8 cellular contexts compared by ENCODE assay signal in genomic region chr12:6550294-6551062, GRCh38. TPM values are rescaled to one million over a fixed set of nuclear protein-coding genes. Genes with fewer than 3 reads are reported as not detected.
A peak's percentile ranks its signal among the peaks of the same experiment; 100 is the strongest.
DNase-seq lines count a peak whose midpoint lies in the region; ATAC-seq and TF ChIP-seq lines count a peak whose summit lies in the region.
"Had no signal": no experiment of that assay in that cellular context is flagged by ENCODE, and none has a peak within 500 bp of the region (broad histone marks: within the 10 kb centered on the region; RNA-seq: fewer than 3 reads in every experiment).

No MANE protein-coding gene starts in this region.

- H3K4me3 Mint-ChIP-seq in stimulated activated effector memory CD8-positive, alpha-beta T cell treated with anti-CD3 and anti-CD28 coated beads, Interleukin-12 subunit alpha, Interleukin-12 subunit beta, amount 100 ng/mL, for 72 hours = no peak overlapping the region
- H3K4me3 Mint-ChIP-seq: activated T-cell treated with anti-CD3 and anti-CD28 coated beads, Interleukin-2, amount 50 U/mL, for 72 hours had no signal

- DNase-seq in MV-4-11 (lab: John Stamatoyannopoulos, UW) (peak; percentile 90), Right ventricle myocardium inferior (ENCODE audit: missing footprints) (peak; percentile 87), NK-92 (lab: John Stamatoyannopoulos, UW; ENCODE audit: unreplicated experiment) (no peak), GM13976 (ENCODE audit: low spot score) (no peak)
- no peak for DNase-seq in stimulated activated effector memory CD8-positive, alpha-beta T cell treated with anti-CD3 and anti-CD28 coated beads, Interleukin-12 subunit alpha, Interleukin-12 subunit beta, amount 100 ng/mL, for 72 hours (ENCODE audit: low spot score in 2 of 2)
- DNase-seq: activated T-cell treated with anti-CD3 and anti-CD28 coated beads, Interleukin-2, amount 50 U/mL, for 72 hours; T-helper 1 cell had no signal

- TF ChIP-seq CTCF in GM13976 (IDR thresholded peaks at IDR 0.05; ENCODE audit: borderline replicate concordance, control extremely low read depth, extremely low read depth, insufficient read depth, missing control alignments) = no peak

- intact Hi-C loops in Right ventricle myocardium inferior (cut with DNase I) = loop anchor here (5.0 kb wide), 1 partner anchor 128 kb away; no protein-coding TSS in a partner anchor

- H3K9me3 Mint-ChIP-seq in stimulated activated effector memory CD8-positive, alpha-beta T cell treated with anti-CD3 and anti-CD28 coated beads, Interleukin-12 subunit alpha, Interleukin-12 subunit beta, amount 100 ng/mL, for 72 hours = no peaks in the 10 kb centered on the region
- H3K9me3 Mint-ChIP-seq: activated T-cell treated with anti-CD3 and anti-CD28 coated beads, Interleukin-2, amount 50 U/mL, for 72 hours had no signal

- H3K27ac Mint-ChIP-seq in stimulated activated effector memory CD8-positive, alpha-beta T cell treated with anti-CD3 and anti-CD28 coated beads, Interleukin-12 subunit alpha, Interleukin-12 subunit beta, amount 100 ng/mL, for 72 hours = peak overlapping the region; percentile 79
- H3K27ac Mint-ChIP-seq: activated T-cell treated with anti-CD3 and anti-CD28 coated beads, Interleukin-2, amount 50 U/mL, for 72 hours had no signal

- ATAC-seq in Right ventricle myocardium inferior (no peak), HG02678 (IDR thresholded peaks at IDR 0.05; ENCODE audit: unreplicated experiment) (no peak)
- no peak for ATAC-seq in stimulated activated effector memory CD8-positive, alpha-beta T cell treated with anti-CD3 and anti-CD28 coated beads, Interleukin-12 subunit alpha, Interleukin-12 subunit beta, amount 100 ng/mL, for 72 hours
- ATAC-seq: activated T-cell treated with anti-CD3 and anti-CD28 coated beads, Interleukin-2, amount 50 U/mL, for 72 hours had no signal

- in situ Hi-C loops in GM13976 (cut with MboI; ENCODE audit: low sequenced_read_pairs, unreplicated experiment) = no loop called here

- H3K4me1 Mint-ChIP-seq in stimulated activated effector memory CD8-positive, alpha-beta T cell treated with anti-CD3 and anti-CD28 coated beads, Interleukin-12 subunit alpha, Interleukin-12 subunit beta, amount 100 ng/mL, for 72 hours = peaks cover 50% of the 10 kb centered on the region

- H3K36me3 Mint-ChIP-seq in stimulated activated effector memory CD8-positive, alpha-beta T cell treated with anti-CD3 and anti-CD28 coated beads, Interleukin-12 subunit alpha, Interleukin-12 subunit beta, amount 100 ng/mL, for 72 hours = peaks cover 65% of the 10 kb centered on the region

RNA-seq across cellular contexts. Expression of gene IFFO1, which starts 5.4 kb away (rescaled TPM):
- 15.9 TPM for total RNA-seq in Right ventricle myocardium inferior

RNA-seq across cellular contexts. Expression of gene GAPDH, which starts 16.2 kb away (rescaled TPM):
- 4,337 TPM for total RNA-seq in Right ventricle myocardium inferior

RNA-seq across cellular contexts. Expression of gene NOP2, which starts 17.6 kb away (rescaled TPM):
- total RNA-seq in Right ventricle myocardium inferior = 16.2 TPM

RNA-seq across cellular contexts. Expression of gene NCAPD2, which starts 56.6 kb away (rescaled TPM):
- 11.6 TPM for total RNA-seq in Right ventricle myocardium inferior

RNA-seq across cellular contexts. Expression of gene CHD4, which starts 56.7 kb away (rescaled TPM):
- 165 TPM for total RNA-seq in Right ventricle myocardium inferior

Comparison
In these comparisons a context has a peak if more than half of its experiments do, and no peak if none do; other contexts are left out.
1. DNase-seq: peak in MV-4-11 (single experiment) and Right ventricle myocardium inferior (single experiment); none in stimulated activated effector memory CD8-positive, alpha-beta T cell treated with anti-CD3 and anti-CD28 coated beads, Interleukin-12 subunit alpha, Interleukin-12 subunit beta, amount 100 ng/mL, for 72 hours (0 of 2), NK-92 (single experiment) and GM13976 (single experiment).